In genomic region chr20:8787090-8787489, GRCh38 we compare ENCODE assay signal across 21 cellular contexts.
DNase-seq lines count a peak whose midpoint lies in the region; FAIRE-seq lines count a peak whose summit lies in the region.
"Had no signal": no experiment of that assay in that cellular context is flagged by ENCODE, and none has a peak within 500 bp of the region (broad histone marks: within the 10 kb centered on the region; RNA-seq: fewer than 3 reads in every experiment).

No MANE protein-coding gene starts in this region.

- H3K27ac ChIP-seq in small intestine (ENCODE audit: low read depth in 1 of 2, low read length in 1 of 2), result peak overlapping the region in 1 of 2 donors; percentile 14
- H3K27ac ChIP-seq: BLaER1 treated with 17β-estradiol and CSF1 and Interleukin-3, amounts not matched to agents 10 nM and 100 nM; KMS-11 had no signal

- in situ Hi-C loops in ACHN (cut with HindIII; ENCODE audit: low pct_ligation_motif_present, low pct_unique_long_range_greater_than_20kb, low sequenced_read_pairs), result no loop called here

- H3K4me1 ChIP-seq in small intestine (ENCODE audit: control insufficient read depth in 2 of 2, insufficient read depth in 1 of 2, low read depth in 1 of 2, low read length in 1 of 2), result peaks cover 0 to 2% of the 10 kb centered on the region in 2 donors
- H3K4me1 ChIP-seq: BLaER1 treated with 17β-estradiol and CSF1 and Interleukin-3, amounts not matched to agents 10 nM and 100 nM had no signal

- peaks cover 0 to 1% of the 10 kb centered on the region in 2 donors for H3K27me3 ChIP-seq in small intestine (ENCODE audit: control insufficient read depth in 2 of 2, insufficient read depth in 2 of 2, low read length in 2 of 2)
- H3K27me3 ChIP-seq: BLaER1 treated with 17β-estradiol and CSF1 and Interleukin-3, amounts not matched to agents 10 nM and 100 nM had no signal

- FAIRE-seq in small intestine (lab: Jason Lieb, UNC), result no peak

- H3K4me3 ChIP-seq in small intestine (ENCODE audit: low read depth in 1 of 2, low read length in 2 of 2), result no peak overlapping the region
- H3K4me3 ChIP-seq: BLaER1 treated with 17β-estradiol and CSF1 and Interleukin-3, amounts not matched to agents 10 nM and 100 nM; GM23338; HAP-1 had no signal

- H3K9me3 ChIP-seq in small intestine (ENCODE audit: control insufficient read depth, low read depth), result no peaks in the 10 kb centered on the region
- H3K9me3 ChIP-seq: BLaER1 treated with 17β-estradiol and CSF1 and Interleukin-3, amounts not matched to agents 10 nM and 100 nM; HAP-1 had no signal

- no peaks in the 10 kb centered on the region for H3K36me3 ChIP-seq in small intestine (ENCODE audit: control insufficient read depth in 2 of 2, insufficient read depth in 2 of 2, low read length in 2 of 2)
- H3K36me3 ChIP-seq: HAP-1 had no signal

- WGBS in small intestine, 3 donors, result 82 to 87% (median 83%) methylated on average over 3 of the region's 3 CpGs

- peak; percentile 7 for DNase-seq in ACHN
- peak; percentile 54 for DNase-seq in HT-29 (ENCODE audit: low spot score)
- DNase-seq in SW480 (ENCODE audit: low spot score), result peak; percentile 14
- DNase-seq in small intestine, result peak; percentile 23
- no peak for DNase-seq in NCI-H524 (lab: John Stamatoyannopoulos, UW)
- DNase-seq in NCI-H1048 (lab: John Stamatoyannopoulos, UW), result no peak
- no peak for DNase-seq in NCI-H1092 treated with DMSO at 0.1 percent for 48 hours (lab: John Stamatoyannopoulos, UW)
- DNase-seq: CD4-positive, alpha-beta T cell; DMS53; IMR-90; NCI-H1105; NCI-H1436 treated with DMSO at 0.1 percent for 48 hours; NCI-H2029; NCI-H446 treated with DMSO at 0.1 percent for 48 hours; NCI-H526 treated with DMSO at 0.1 percent for 48 hours; RPMI8226; SHP77 treated with DMSO at 0.1 percent for 48 hours had no signal

Comparison
In these comparisons a context has a peak if more than half of its experiments do, and no peak if none do; other contexts are left out.
1. DNase-seq: peak in ACHN (single experiment), HT-29 (single experiment), SW480 (single experiment) and small intestine (single experiment); none in NCI-H524 (0 of 2), NCI-H1048 (single experiment) and NCI-H1092 treated with DMSO at 0.1 percent for 48 hours (single experiment).